In the genomic region with DNA sequence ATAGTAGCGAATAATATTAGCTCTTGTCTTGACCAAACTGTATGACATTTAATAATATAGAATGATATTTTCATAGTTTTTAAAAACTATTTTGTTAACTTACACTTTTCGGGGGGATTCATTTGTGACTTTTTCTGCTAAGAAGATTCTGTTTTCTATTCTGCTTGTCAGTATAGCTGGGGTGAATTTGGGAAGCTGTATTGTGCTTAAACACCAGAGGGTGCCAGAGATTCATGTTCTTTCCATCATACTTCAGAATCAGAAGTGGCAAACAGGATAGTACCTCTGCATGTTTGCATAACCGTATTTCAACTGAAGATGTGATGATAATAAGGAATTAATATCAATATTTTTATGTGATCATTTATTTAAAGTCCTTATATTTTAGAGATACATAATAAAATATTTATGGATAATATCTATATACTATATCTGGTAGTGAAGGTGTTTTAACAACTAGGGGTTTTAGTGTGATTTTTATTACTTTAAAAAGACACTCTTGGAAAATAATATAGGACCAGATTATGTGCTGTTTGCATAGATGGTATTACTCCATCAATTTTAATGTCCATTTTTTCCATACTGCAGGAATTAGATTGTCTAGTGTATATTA, we compare ENCODE assay signal across 1 cellular context.
TF ChIP-seq lines count a peak whose summit lies in the region.

No MANE protein-coding gene starts in this region.

TF ChIP-seq in GM12878, 131 proteins besides CTCF, POLR2A, EP300 and RAD21:
- TF ChIP-seq, protein P1, sequence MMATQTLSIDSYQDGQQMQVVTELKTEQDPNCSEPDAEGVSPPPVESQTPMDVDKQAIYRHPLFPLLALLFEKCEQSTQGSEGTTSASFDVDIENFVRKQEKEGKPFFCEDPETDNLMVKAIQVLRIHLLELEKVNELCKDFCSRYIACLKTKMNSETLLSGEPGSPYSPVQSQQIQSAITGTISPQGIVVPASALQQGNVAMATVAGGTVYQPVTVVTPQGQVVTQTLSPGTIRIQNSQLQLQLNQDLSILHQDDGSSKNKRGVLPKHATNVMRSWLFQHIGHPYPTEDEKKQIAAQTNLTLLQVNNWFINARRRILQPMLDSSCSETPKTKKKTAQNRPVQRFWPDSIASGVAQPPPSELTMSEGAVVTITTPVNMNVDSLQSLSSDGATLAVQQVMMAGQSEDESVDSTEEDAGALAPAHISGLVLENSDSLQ (IDR thresholded peaks at IDR 0.05), result no peak
- peak; percentile 64; the same call in 1 of the 2 replicates for TF ChIP-seq SMC3 (IDR thresholded peaks at IDR 0.05; ENCODE audit: borderline replicate concordance, low read length)
